ENCODE assay signal across 22 cellular contexts in the genomic region with DNA sequence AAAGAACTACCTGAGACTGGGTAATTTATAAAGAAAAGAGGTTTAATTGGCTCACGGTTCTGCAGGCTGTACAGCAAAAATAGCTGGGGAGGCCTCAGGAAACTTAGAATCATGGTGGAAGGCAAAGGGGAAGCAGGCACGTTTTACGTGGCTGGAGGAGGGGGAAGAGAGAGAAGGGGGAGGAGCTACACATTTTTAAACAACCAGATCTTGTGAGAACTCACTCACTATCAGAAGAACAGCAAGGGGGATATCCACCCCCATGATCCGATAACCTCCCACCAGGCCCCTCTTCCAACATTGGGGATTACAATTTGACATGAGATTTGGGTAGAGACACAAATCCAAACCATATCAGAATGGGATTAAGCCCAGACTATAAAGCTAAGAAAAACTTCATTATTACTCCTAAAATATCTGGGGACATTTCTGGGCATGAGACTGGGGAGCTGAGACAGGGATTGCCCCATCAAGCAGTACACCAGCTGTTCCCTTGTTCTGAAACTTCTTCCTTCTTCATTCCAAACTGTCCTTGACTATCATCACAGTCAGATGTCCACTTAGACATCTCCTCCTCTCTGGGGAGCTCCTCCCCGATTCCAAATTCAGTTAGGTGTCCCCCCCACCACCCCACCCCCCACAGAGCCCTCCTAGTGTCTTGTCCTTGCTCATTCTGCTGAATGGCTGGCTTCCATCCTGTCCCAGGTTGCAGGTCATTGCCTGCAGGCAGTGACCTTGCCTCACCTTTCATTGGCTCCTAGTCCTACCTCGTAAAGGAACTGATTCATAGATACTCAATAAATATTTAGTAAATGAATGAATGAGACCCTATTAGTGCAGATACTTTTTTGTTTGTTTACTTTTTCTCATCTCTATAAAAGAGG.
"Had no signal": no experiment of that assay in that cellular context is flagged by ENCODE, and none has a peak within 500 bp of the region (broad histone marks: within the 10 kb centered on the region; RNA-seq: fewer than 3 reads in every experiment).

No MANE protein-coding gene starts in this region.

- H3K4me3 Mint-ChIP-seq: activated CD4-positive, alpha-beta memory T cell treated with anti-CD3 and anti-CD28 coated beads, Interleukin-2, amount 10 ng/mL, durations not matched to agents 7 days and 5 days; activated CD4-positive, alpha-beta T cell treated with anti-CD3 and anti-CD28 coated beads, Interleukin-2, amount 10 ng/mL, durations not matched to agents 24 days and 14 days; activated naive CD4-positive, alpha-beta T cell treated with anti-CD3 and anti-CD28 coated beads for 36 hours; activated naive CD8-positive, alpha-beta T cell treated with anti-CD3 and anti-CD28 coated beads, Interleukin-2, amount 10 ng/mL, durations not matched to agents 7 days and 5 days; activated T-cell treated with anti-CD3 and anti-CD28 coated beads, Interleukin-2, amount 50 U/mL, for 72 hours; memory B cell; stimulated activated naive B cell treated with anti-CD40 and anti-IgM and Interleukin-4, amounts not matched to agents 10 μg/mL and 1 μg/mL and 100 μg/mL, for 72 hours; T-helper 1 cell treated with Interleukin-12 subunit alpha and Interleukin-12 subunit beta and Interleukin-4 antibody, amounts not matched to agents 30 μg/mL and 1 μg/mL, for 36 hours had no signal

- H3K9me3 ChIP-seq: mucosa of descending colon, sigmoid colon, transverse colon had no signal

- H3K4me3 ChIP-seq: mucosa of descending colon, sigmoid colon, smooth muscle cell, transverse colon had no signal

- H3K9me3 Mint-ChIP-seq: activated CD4-positive, alpha-beta memory T cell treated with anti-CD3 and anti-CD28 coated beads, Interleukin-2, amount 10 ng/mL, durations not matched to agents 7 days and 5 days; activated CD4-positive, alpha-beta T cell treated with anti-CD3 and anti-CD28 coated beads, Interleukin-2, amount 10 ng/mL, durations not matched to agents 24 days and 14 days; activated naive CD4-positive, alpha-beta T cell treated with anti-CD3 and anti-CD28 coated beads for 36 hours; activated naive CD8-positive, alpha-beta T cell treated with anti-CD3 and anti-CD28 coated beads, Interleukin-2, amount 10 ng/mL, durations not matched to agents 7 days and 5 days; activated T-cell treated with anti-CD3 and anti-CD28 coated beads, Interleukin-2, amount 50 U/mL, for 72 hours; memory B cell; stimulated activated naive B cell treated with anti-CD40 and anti-IgM and Interleukin-4, amounts not matched to agents 10 μg/mL and 1 μg/mL and 100 μg/mL, for 72 hours; T-helper 1 cell treated with Interleukin-12 subunit alpha and Interleukin-12 subunit beta and Interleukin-4 antibody, amounts not matched to agents 30 μg/mL and 1 μg/mL, for 36 hours had no signal

- H3K27ac Mint-ChIP-seq: activated CD4-positive, alpha-beta memory T cell treated with anti-CD3 and anti-CD28 coated beads, Interleukin-2, amount 10 ng/mL, durations not matched to agents 7 days and 5 days; activated CD4-positive, alpha-beta T cell treated with anti-CD3 and anti-CD28 coated beads, Interleukin-2, amount 10 ng/mL, durations not matched to agents 24 days and 14 days; activated naive CD4-positive, alpha-beta T cell treated with anti-CD3 and anti-CD28 coated beads for 36 hours; activated naive CD8-positive, alpha-beta T cell treated with anti-CD3 and anti-CD28 coated beads, Interleukin-2, amount 10 ng/mL, durations not matched to agents 7 days and 5 days; activated T-cell treated with anti-CD3 and anti-CD28 coated beads, Interleukin-2, amount 50 U/mL, for 72 hours; memory B cell; stimulated activated naive B cell treated with anti-CD40 and anti-IgM and Interleukin-4, amounts not matched to agents 10 μg/mL and 1 μg/mL and 100 μg/mL, for 72 hours; T-helper 1 cell treated with Interleukin-12 subunit alpha and Interleukin-12 subunit beta and Interleukin-4 antibody, amounts not matched to agents 30 μg/mL and 1 μg/mL, for 36 hours had no signal

- H3K4me1 ChIP-seq: transverse colon had no signal

- H3K4me1 Mint-ChIP-seq: activated CD4-positive, alpha-beta memory T cell treated with anti-CD3 and anti-CD28 coated beads, Interleukin-2, amount 10 ng/mL, durations not matched to agents 7 days and 5 days; activated CD4-positive, alpha-beta T cell treated with anti-CD3 and anti-CD28 coated beads, Interleukin-2, amount 10 ng/mL, durations not matched to agents 24 days and 14 days; memory B cell had no signal

- H3K36me3 Mint-ChIP-seq: activated naive CD8-positive, alpha-beta T cell treated with anti-CD3 and anti-CD28 coated beads, Interleukin-2, amount 10 ng/mL, durations not matched to agents 7 days and 5 days; memory B cell; stimulated activated naive B cell treated with anti-CD40 and anti-IgM and Interleukin-4, amounts not matched to agents 10 μg/mL and 1 μg/mL and 100 μg/mL, for 72 hours had no signal

- H3K27me3 ChIP-seq: sigmoid colon, transverse colon had no signal

- DNase-seq: activated CD4-positive, alpha-beta memory T cell treated with anti-CD3 and anti-CD28 coated beads, Interleukin-2, amount 10 ng/mL, durations not matched to agents 7 days and 5 days; activated CD4-positive, alpha-beta T cell treated with anti-CD3 and anti-CD28 coated beads, Interleukin-2, amount 10 ng/mL, durations not matched to agents 24 days and 14 days; activated effector memory CD4-positive, alpha-beta T cell treated with Interleukin-2 at 50 U/mL for 16 hours; activated naive CD4-positive, alpha-beta T cell treated with anti-CD3 and anti-CD28 coated beads for 36 hours; activated naive CD8-positive, alpha-beta T cell treated with anti-CD3 and anti-CD28 coated beads, Interleukin-2, amount 10 ng/mL, durations not matched to agents 7 days and 5 days; activated T-cell treated with anti-CD3 and anti-CD28 coated beads, Interleukin-2, amount 50 U/mL, for 72 hours; amniotic stem cell; cortex of kidney; erythroblast; foreskin fibroblast; kidney glomerular epithelial cell; mucosa of descending colon; occipital lobe; stimulated activated CD4-positive, alpha-beta T cell treated with anti-CD3 and anti-CD28 coated beads, Interleukin-15, amount 100 ng/mL, for 24 hours; stimulated activated CD8-positive, alpha-beta memory T cell treated with anti-CD3 and anti-CD28 coated beads, Interleukin-4, amount 100 ng/mL, for 48 hours; stimulated activated naive B cell treated with anti-CD40 and anti-IgM and Interleukin-4, amounts not matched to agents 10 μg/mL and 1 μg/mL and 100 μg/mL, for 72 hours; T1000; transverse colon had no signal

- H3K36me3 ChIP-seq: sigmoid colon, transverse colon had no signal

- H3K27me3 Mint-ChIP-seq: activated CD4-positive, alpha-beta memory T cell treated with anti-CD3 and anti-CD28 coated beads, Interleukin-2, amount 10 ng/mL, durations not matched to agents 7 days and 5 days; activated CD4-positive, alpha-beta T cell treated with anti-CD3 and anti-CD28 coated beads, Interleukin-2, amount 10 ng/mL, durations not matched to agents 24 days and 14 days had no signal
